Comparison of ENCODE assay signal across 20 cellular contexts in genomic region chr5:88396635-88397285, GRCh38.
A peak's percentile ranks its signal among the peaks of the same experiment; 100 is the strongest.
DNase-seq lines count a peak whose midpoint lies in the region; TF ChIP-seq lines count a peak whose summit lies in the region.
"Had no signal": no experiment of that assay in that cellular context is flagged by ENCODE, and none has a peak within 500 bp of the region (broad histone marks: within the 10 kb centered on the region; RNA-seq: fewer than 3 reads in every experiment).

No MANE protein-coding gene starts in this region.

- H3K4me3 ChIP-seq in dorsolateral prefrontal cortex (peak overlapping the region in 56 of 59 donors; percentile 5 to 70 (median 48)), mesendoderm (ENCODE audit: low read length) (no peak overlapping the region)
- H3K4me3 ChIP-seq: right lobe of liver had no signal

- H3K27me3 ChIP-seq in dorsolateral prefrontal cortex, result no peaks in the 10 kb centered on the region
- H3K27me3 ChIP-seq in mesendoderm (ENCODE audit: insufficient read depth, low read length, poor library complexity), result peaks cover 2% of the 10 kb centered on the region
- H3K27me3 ChIP-seq: right lobe of liver had no signal

- H3K9me3 Mint-ChIP-seq in type B pancreatic cell (no peaks in the 10 kb centered on the region), Calu3 (ENCODE audit: low read depth, unreplicated experiment) (no peaks in the 10 kb centered on the region)
- H3K9me3 Mint-ChIP-seq: memory B cell had no signal

- H3K23ac ChIP-seq in mesendoderm (ENCODE audit: low read length), result no peak overlapping the region

- DNase-seq in NCI-H69 (lab: John Stamatoyannopoulos, UW) (peak; percentile 98), dorsolateral prefrontal cortex (peak in 1 of 10 donors; percentile 21), mesendoderm (peak; percentile 39), type B pancreatic cell (ENCODE audit: extremely low spot score, unreplicated experiment) (no peak), Calu3 (no peak), NCI-H524 treated with DMSO at 0.1 percent for 48 hours (lab: John Stamatoyannopoulos, UW) (no peak)
- no peak for DNase-seq in stimulated activated CD4-positive, alpha-beta T cell treated with anti-CD3 and anti-CD28 coated beads, Interleukin-4, amount 100 ng/mL, for 4 hours
- DNase-seq: activated CD4-positive, alpha-beta T cell treated with anti-CD3 and anti-CD28 coated beads for 4 hours; activated CD8-positive, alpha-beta memory T cell treated with anti-CD3 and anti-CD28 coated beads, Interleukin-2, amount 50 U/mL, for 4 hours; activated gamma-delta T cell treated with Interleukin-2 at 50 U/mL for 16 hours; cortex of kidney; GF-D8; KBM-7; NCI-H1048; NCI-H2081; right lobe of liver; stimulated activated CD4-positive, alpha-beta T cell treated with anti-CD3 and anti-CD28 coated beads, Interleukin-2, amount 100 ng/mL, for 24 hours; T1000 had no signal

- no peak overlapping the region for H2BK5ac ChIP-seq in mesendoderm (ENCODE audit: low read length)

- no peak overlapping the region for H4K5ac ChIP-seq in mesendoderm (ENCODE audit: low read length)

- peaks cover 12% of the 10 kb centered on the region for H3K4me1 Mint-ChIP-seq in type B pancreatic cell (ENCODE audit: unreplicated experiment)
- no peaks in the 10 kb centered on the region for H3K4me1 Mint-ChIP-seq in Calu3 (ENCODE audit: low read depth, unreplicated experiment)

- H3K27ac Mint-ChIP-seq in type B pancreatic cell, result no peak overlapping the region
- no peak overlapping the region for H3K27ac Mint-ChIP-seq in Calu3 (ENCODE audit: unreplicated experiment)
- H3K27ac Mint-ChIP-seq: memory B cell had no signal

- no peak overlapping the region for H4K8ac ChIP-seq in mesendoderm (ENCODE audit: low read depth, low read length)

- no peak overlapping the region for H3K18ac ChIP-seq in mesendoderm (ENCODE audit: low read length)

- H3K4ac ChIP-seq in mesendoderm (ENCODE audit: low read depth, low read length), result no peak overlapping the region

- H3K4me2 ChIP-seq in mesendoderm (ENCODE audit: low read length), result no peak overlapping the region

- no peaks in the 10 kb centered on the region for H3K36me3 ChIP-seq in mesendoderm (ENCODE audit: control insufficient read depth, insufficient read depth, low read length)
- H3K36me3 ChIP-seq: right lobe of liver had no signal

- CTCF ChIA-PET in Calu3 (lab: Charles Lee), result no interaction called here

- H3K9ac ChIP-seq in mesendoderm (ENCODE audit: low read length), result no peak overlapping the region

- intact Hi-C loops in dorsolateral prefrontal cortex (cut with DNase I) (loop anchor here (5.0 to 10.0 kb wide), 4 partner anchors 91 to 612 kb away; no protein-coding TSS in a partner anchor), Calu3 (cut with micrococcal nuclease; ENCODE audit: unreplicated experiment) (no loop called here)

- peak overlapping the region; percentile 81 for H3K4me3 Mint-ChIP-seq in type B pancreatic cell
- H3K4me3 Mint-ChIP-seq in Calu3 (ENCODE audit: low read depth, unreplicated experiment), result no peak overlapping the region
- H3K4me3 Mint-ChIP-seq: memory B cell had no signal

- WGBS in mesendoderm (ENCODE audit: extremely low coverage, insufficient coverage, low lambda C conversion rate), result no CpG with 5 or more reads among the region's 8 CpGs

- H3K27me3 Mint-ChIP-seq in type B pancreatic cell (peaks cover 50% of the 10 kb centered on the region), Calu3 (ENCODE audit: unreplicated experiment) (no peaks in the 10 kb centered on the region)

- no peaks in the 10 kb centered on the region for H3K79me1 ChIP-seq in mesendoderm (ENCODE audit: low read length)

- no peaks in the 10 kb centered on the region for H3K79me2 ChIP-seq in mesendoderm (ENCODE audit: control insufficient read depth, insufficient read depth, low read length)

- no peak overlapping the region for H2BK15ac ChIP-seq in mesendoderm (replicated peaks; ENCODE audit: low read depth)

- H2AK5ac ChIP-seq in mesendoderm (ENCODE audit: low read length), result no peak overlapping the region

- BruUV-seq in Calu3 (replicated peaks; lab: Mats Ljungman, UMichigan), result no TSS peak

- TF ChIP-seq CTCF in dorsolateral prefrontal cortex (IDR thresholded peaks at IDR 0.05 in 54 of 56, conservative IDR thresholded peaks at IDR 0.05 in 2 of 56; ENCODE audit: low read depth in 1 of 56, partially characterized antibody in 56 of 56) (peak in 2 of 56 donors; percentile 8 to 12), type B pancreatic cell (conservative IDR thresholded peaks at IDR 0.05) (no peak), Calu3 (IDR thresholded peaks at IDR 0.05; ENCODE audit: unreplicated experiment) (no peak)

- no peaks in the 10 kb centered on the region for H3K36me3 Mint-ChIP-seq in type B pancreatic cell
- no peaks in the 10 kb centered on the region for H3K36me3 Mint-ChIP-seq in Calu3 (ENCODE audit: insufficient read depth, unreplicated experiment)
- H3K36me3 Mint-ChIP-seq: memory B cell had no signal

- H3K27ac ChIP-seq in dorsolateral prefrontal cortex (peak overlapping the region; percentile 72 to 99 (median 96)), mesendoderm (ENCODE audit: low read depth, low read length) (no peak overlapping the region)
- H3K27ac ChIP-seq: epithelial cell of prostate, right lobe of liver had no signal

- H3K56ac ChIP-seq in mesendoderm (ENCODE audit: low read length), result no peak overlapping the region

- no peak overlapping the region for H2BK120ac ChIP-seq in mesendoderm (ENCODE audit: low read depth, low read length)

- H3K4me1 ChIP-seq in mesendoderm (ENCODE audit: control insufficient read depth, low read depth, low read length), result peaks cover 22% of the 10 kb centered on the region
- H3K4me1 ChIP-seq: right lobe of liver had no signal

Comparison
In these comparisons a context has a peak if more than half of its experiments do, and no peak if none do; other contexts are left out.
1. DNase-seq: peak in NCI-H69 (single experiment) and mesendoderm (single experiment); none in type B pancreatic cell (single experiment), Calu3 (single experiment), NCI-H524 treated with DMSO at 0.1 percent for 48 hours (single experiment) and stimulated activated CD4-positive, alpha-beta T cell treated with anti-CD3 and anti-CD28 coated beads, Interleukin-4, amount 100 ng/mL, for 4 hours (0 of 2).